Comparison of ENCODE assay signal across 9 cellular contexts in the genomic region with DNA sequence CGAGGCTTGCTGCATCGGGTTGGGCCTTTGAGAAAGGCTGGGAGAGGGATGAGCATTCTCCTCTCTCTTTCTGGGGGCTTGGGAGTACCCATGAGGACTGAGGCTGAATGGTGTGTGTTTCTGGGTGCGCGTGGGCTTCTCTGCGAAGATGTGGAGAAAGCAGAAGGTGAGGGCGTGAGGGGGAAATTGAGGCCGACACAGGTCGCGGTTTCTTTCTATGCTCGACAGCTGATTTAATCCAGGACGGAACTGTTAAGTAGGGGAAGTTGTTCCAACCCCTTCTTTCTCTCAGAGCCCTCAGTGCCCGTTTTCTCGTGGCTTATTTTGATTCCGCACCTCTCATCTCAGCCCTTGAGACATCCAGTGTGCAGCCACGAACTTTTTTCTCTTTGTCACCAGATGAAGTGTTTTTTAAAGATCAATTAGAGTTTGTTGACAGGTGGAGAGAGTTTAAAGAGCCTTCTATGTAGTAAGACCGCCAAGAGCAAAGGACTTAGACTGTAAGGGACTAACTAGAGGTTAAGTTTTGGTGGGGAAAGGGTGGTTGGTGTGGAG. TPM values are rescaled to one million over a fixed set of nuclear protein-coding genes. Genes with fewer than 3 reads are reported as not detected.
DNase-seq lines count a peak whose midpoint lies in the region; ATAC-seq and TF ChIP-seq lines count a peak whose summit lies in the region.
"Had no signal": no experiment of that assay in that cellular context is flagged by ENCODE, and none has a peak within 500 bp of the region (broad histone marks: within the 10 kb centered on the region; RNA-seq: fewer than 3 reads in every experiment).

No MANE protein-coding gene starts in this region.

- peaks cover 0 to 61% (median 13%) of the 10 kb centered on the region in 3 donors for H3K4me1 ChIP-seq in gastroesophageal sphincter
- H3K4me1 ChIP-seq in smooth muscle cell (ENCODE audit: low read depth): peaks cover 10% of the 10 kb centered on the region

- H3F3A ChIP-seq in smooth muscle cell (ENCODE audit: low read depth): peaks cover 7% of the 10 kb centered on the region

- peak; percentile 24 for DNase-seq in DMS53 (lab: John Stamatoyannopoulos, UW)
- no peak for DNase-seq in DMS53 treated with DMSO at 0.1 percent for 48 hours (lab: John Stamatoyannopoulos, UW; ENCODE audit: unreplicated experiment)
- DNase-seq in SK-N-MC (ENCODE audit: low read depth, low spot score): no peak
- DNase-seq in smooth muscle cell (lab: John Stamatoyannopoulos, UW; ENCODE audit: unreplicated experiment): no peak
- DNase-seq in NCI-H526 (lab: John Stamatoyannopoulos, UW): no peak
- no peak for DNase-seq in NCI-H1092 (lab: John Stamatoyannopoulos, UW)

- TF ChIP-seq CTCF in gastroesophageal sphincter (IDR thresholded peaks at IDR 0.05) (no peak), smooth muscle cell (IDR thresholded peaks at IDR 0.05; ENCODE audit: borderline replicate concordance, insufficient read depth, poor library complexity, severe bottlenecking) (no peak)

- H3K4me3 ChIP-seq in SK-N-MC (peak overlapping the region; percentile 88), gastroesophageal sphincter (peak overlapping the region; percentile 81 to 93), smooth muscle cell (peak overlapping the region; percentile 76)

- peak overlapping the region; percentile 96 for H3K4me2 ChIP-seq in smooth muscle cell

- TF ChIP-seq EP300 in gastroesophageal sphincter (IDR thresholded peaks at IDR 0.05): no peak

- H3K27me3 ChIP-seq in gastroesophageal sphincter (no peaks in the 10 kb centered on the region), smooth muscle cell (ENCODE audit: low read depth) (no peaks in the 10 kb centered on the region)

- peak overlapping the region; percentile 96 for H2AFZ ChIP-seq in smooth muscle cell (ENCODE audit: low read depth)

- H4K20me1 ChIP-seq in smooth muscle cell (ENCODE audit: low read depth): no peaks in the 10 kb centered on the region

- 0 to 2% methylated on average over 12 to 15 of the region's 16 CpGs for WGBS in gastroesophageal sphincter (ENCODE audit: low coverage in 1 of 2), 2 donors
- 17% methylated on average over 16 of the region's 16 CpGs for WGBS in smooth muscle cell (ENCODE audit: low lambda C conversion rate)

- H3K79me2 ChIP-seq in smooth muscle cell (ENCODE audit: low read depth): no peaks in the 10 kb centered on the region

- ATAC-seq in gastroesophageal sphincter: no peak
- ATAC-seq in HG03159 (IDR thresholded peaks at IDR 0.05; ENCODE audit: unreplicated experiment): no peak

- H3K9me3 ChIP-seq in SK-N-MC (ENCODE audit: low read depth, low read length) (no peaks in the 10 kb centered on the region), gastroesophageal sphincter (no peaks in the 10 kb centered on the region), smooth muscle cell (replicated peaks; ENCODE audit: low read depth) (no peaks in the 10 kb centered on the region)

- no peak for TF ChIP-seq POLR2A in gastroesophageal sphincter (IDR thresholded peaks at IDR 0.05)

- H3K27ac ChIP-seq in SK-N-MC: no peak overlapping the region
- peak overlapping the region; percentile 83 to 98 (median 95) for H3K27ac ChIP-seq in gastroesophageal sphincter
- H3K27ac ChIP-seq in smooth muscle cell (ENCODE audit: low read depth): no peak overlapping the region
- H3K27ac ChIP-seq: 22Rv1 had no signal

- no peaks in the 10 kb centered on the region for H3K36me3 ChIP-seq in SK-N-MC (ENCODE audit: insufficient read depth, low read length)
- no peaks in the 10 kb centered on the region for H3K36me3 ChIP-seq in gastroesophageal sphincter
- no peaks in the 10 kb centered on the region for H3K36me3 ChIP-seq in smooth muscle cell (ENCODE audit: low read depth)

- peak overlapping the region; percentile 80 for H3K9ac ChIP-seq in SK-N-MC (ENCODE audit: insufficient read length)
- H3K9ac ChIP-seq in smooth muscle cell (ENCODE audit: low read depth): peak overlapping the region; percentile 64

RNA-seq across cellular contexts. Expression of a gene that starts 0.7 kb away (rescaled TPM):
- total RNA-seq in gastroesophageal sphincter (10 to 100 TPM; 15.5 to 78.4 (median 29.1) TPM), smooth muscle cell (6.3 and 6.6 TPM in 2 replicates)
- polyA plus RNA-seq in smooth muscle cell: 1.6 TPM in 2 replicates

RNA-seq across cellular contexts. Expression of a gene that starts 27.5 kb away (rescaled TPM):
- 10 to 100 TPM; 15.3 to 42.2 (median 32.3) TPM for total RNA-seq in gastroesophageal sphincter
- 46.5 and 88.4 TPM in 2 replicates for total RNA-seq in smooth muscle cell
- polyA plus RNA-seq in smooth muscle cell: 18.4 and 18.6 TPM in 2 replicates

RNA-seq across cellular contexts. Expression of a gene that starts 27.5 kb away (rescaled TPM):
- total RNA-seq in gastroesophageal sphincter (10 to 100 TPM; 14.9 to 19.4 (median 15.4) TPM), smooth muscle cell (16.0 and 25.1 TPM in 2 replicates)
- 11.0 and 13.4 TPM in 2 replicates for polyA plus RNA-seq in smooth muscle cell

Comparison
In these comparisons a context has a peak if more than half of its experiments do, and no peak if none do; other contexts are left out.
1. H3K27ac ChIP-seq: peak in gastroesophageal sphincter (4 of 4); none in SK-N-MC (single experiment) and smooth muscle cell (single experiment).
2. Peak in every context shown above with its lines, with median percentiles within 50 percentile points of each other: H3K4me3 ChIP-seq.